In genomic region chr16:14909744-14910143, GRCh38 we compare ENCODE assay signal across 7 cellular contexts. TPM values are rescaled to one million over a fixed set of nuclear protein-coding genes. Genes with fewer than 3 reads are reported as not detected.
DNase-seq lines count a peak whose midpoint lies in the region; ATAC-seq and TF ChIP-seq lines count a peak whose summit lies in the region.
"Not testable (repeated sequence)": the region's sequence is repeated elsewhere in the genome, so short reads cannot be mapped to it uniquely, and the experiment has no call there.

No MANE protein-coding gene starts in this region.

- H3K9ac ChIP-seq in colonic mucosa (ENCODE audit: low read depth in 2 of 2, low read length in 2 of 2), result not testable (repeated sequence)

- not testable (repeated sequence) for TF ChIP-seq POLR2A in heart left ventricle (IDR thresholded peaks at IDR 0.05); right lobe of liver (IDR thresholded peaks at IDR 0.05); gastrocnemius medialis (IDR thresholded peaks at IDR 0.05)

- H3K4me1 Mint-ChIP-seq in osteocyte (ENCODE audit: unreplicated experiment), result not testable (repeated sequence)

- not testable (repeated sequence) for TF ChIP-seq CTCF in colonic mucosa (IDR thresholded peaks at IDR 0.05); heart left ventricle (IDR thresholded peaks at IDR 0.05); right lobe of liver (IDR thresholded peaks at IDR 0.05); osteocyte (IDR thresholded peaks at IDR 0.05); gastrocnemius medialis (IDR thresholded peaks at IDR 0.05 in 4 of 5, conservative IDR thresholded peaks at IDR 0.05 in 1 of 5); upper lobe of right lung (IDR thresholded peaks at IDR 0.05)

- ATAC-seq in heart left ventricle (peak; percentile 32 to 81 (median 50)), left colon (peak; percentile 36), right lobe of liver (peak in 3 of 4 donors; percentile 17 to 66 (median 46)), gastrocnemius medialis (peak; percentile 47 to 58), upper lobe of right lung (peak; percentile 53)

- not testable (repeated sequence) for H3K9me3 ChIP-seq in colonic mucosa, heart left ventricle, right lobe of liver, gastrocnemius medialis, upper lobe of right lung

- peak; percentile 12 for DNase-seq in colonic mucosa
- DNase-seq in heart left ventricle, left colon, right lobe of liver, gastrocnemius medialis, upper lobe of right lung: not testable (repeated sequence)
- DNase-seq in osteocyte (ENCODE audit: extremely low spot score, unreplicated experiment), result peak; percentile 13

- H3K27ac Mint-ChIP-seq in osteocyte (ENCODE audit: unreplicated experiment), result not testable (repeated sequence)

- intact Hi-C loops in colonic mucosa (cut with DNase I); heart left ventricle (cut with DNase I); left colon (cut with DNase I, micrococcal nuclease); right lobe of liver (cut with DNase I); gastrocnemius medialis (cut with DNase I; ENCODE audit: low total_unique reads); upper lobe of right lung (cut with DNase I): not testable (repeated sequence)

- not testable (repeated sequence) for H3K27me3 Mint-ChIP-seq in osteocyte (ENCODE audit: unreplicated experiment)

- H3K36me3 Mint-ChIP-seq in osteocyte (ENCODE audit: unreplicated experiment), result not testable (repeated sequence)

- H3K27ac ChIP-seq in colonic mucosa, heart left ventricle, right lobe of liver, gastrocnemius medialis, upper lobe of right lung: not testable (repeated sequence)

- H3K9me3 Mint-ChIP-seq in osteocyte (ENCODE audit: unreplicated experiment), result not testable (repeated sequence)

- H3K4me3 Mint-ChIP-seq in osteocyte (ENCODE audit: unreplicated experiment), result not testable (repeated sequence)

- H3K27me3 ChIP-seq in colonic mucosa, heart left ventricle, right lobe of liver, gastrocnemius medialis, upper lobe of right lung: not testable (repeated sequence)

- in situ Hi-C loops in gastrocnemius medialis (cut with MboI; ENCODE audit: low sequenced_read_pairs in 4 of 4), result not testable (repeated sequence)

- H3K36me3 ChIP-seq in colonic mucosa, heart left ventricle, right lobe of liver, gastrocnemius medialis, upper lobe of right lung: not testable (repeated sequence)

- H3K4me1 ChIP-seq in colonic mucosa, heart left ventricle, right lobe of liver, gastrocnemius medialis, upper lobe of right lung: not testable (repeated sequence)

- H3K4me3 ChIP-seq in colonic mucosa, heart left ventricle, right lobe of liver, gastrocnemius medialis, upper lobe of right lung: not testable (repeated sequence)

- WGBS in heart left ventricle, 4 donors, result no CpG with 5 or more reads among the region's 4 CpGs
- WGBS in right lobe of liver (ENCODE audit: insufficient coverage, low coverage, low lambda C conversion rate, missing lambda C conversion rate), result no CpG with 5 or more reads among the region's 4 CpGs

RNA-seq across cellular contexts. Expression of gene NPIPA1, which starts 27.5 kb away (rescaled TPM):
- total RNA-seq in colonic mucosa, result 10 to 100 TPM; 32.8 to 74.3 TPM
- 10 to 100 TPM; 24.7 to 54.2 (median 40.7) TPM for total RNA-seq in heart left ventricle
- 10 to 100 TPM; 32.2 to 65.3 TPM for polyA plus RNA-seq in heart left ventricle
- 10 to 100 TPM; 54.7 to 73.6 TPM for total RNA-seq in left colon
- total RNA-seq in right lobe of liver, result 10 to 100 TPM; 14.0 to 48.3 (median 33.6) TPM
- total RNA-seq in osteocyte, result 148 and 176 TPM in 2 replicates
- 10 to 100 TPM; 19.6 to 53.1 (median 25.7) TPM for total RNA-seq in gastrocnemius medialis
- total RNA-seq in upper lobe of right lung, result 91.6 TPM
